Comparison of ENCODE assay signal across 10 cellular contexts in genomic region chr16:57537194-57537505, GRCh38. TPM values are rescaled to one million over a fixed set of nuclear protein-coding genes. Genes with fewer than 3 reads are reported as not detected.
A peak's percentile ranks its signal among the peaks of the same experiment; 100 is the strongest.
DNase-seq lines count a peak whose midpoint lies in the region; TF ChIP-seq lines count a peak whose summit lies in the region.
"Had no signal": no experiment of that assay in that cellular context is flagged by ENCODE, and none has a peak within 500 bp of the region (broad histone marks: within the 10 kb centered on the region; RNA-seq: fewer than 3 reads in every experiment).

No MANE protein-coding gene starts in this region.

- H4K20me1 ChIP-seq in fibroblast of lung (ENCODE audit: control insufficient read depth, extremely low read depth, insufficient read depth, low read length), result no peaks in the 10 kb centered on the region

- H3K36me3 ChIP-seq in GM06990 (ENCODE audit: control insufficient read depth, insufficient read depth, low read length) (no peaks in the 10 kb centered on the region), SJSA1 (no peaks in the 10 kb centered on the region), fibroblast of lung (ENCODE audit: control insufficient read depth, insufficient read depth, low read length) (no peaks in the 10 kb centered on the region), sigmoid colon (no peaks in the 10 kb centered on the region)

- H3K4me1 ChIP-seq in SJSA1 (replicated peaks) (peaks cover 18% of the 10 kb centered on the region), fibroblast of lung (ENCODE audit: control insufficient read depth, extremely low read depth, insufficient read depth, low read length) (peaks cover 13% of the 10 kb centered on the region), sigmoid colon (peaks cover 0 to 46% (median 42%) of the 10 kb centered on the region in 4 donors)

- H3K4me2 ChIP-seq in fibroblast of lung (ENCODE audit: extremely low read depth, insufficient read depth, low read length), result peak overlapping the region; percentile 87

- H3K4me3 ChIP-seq in GM06990 (replicated peaks; ENCODE audit: low read depth, low read length) (peak overlapping the region; percentile 71), SJSA1 (peak overlapping the region; percentile 75; the same call in 1 of the 2 replicates), fibroblast of lung (replicated peaks in 1 of 4; ENCODE audit: control extremely low read depth in 1 of 4, insufficient read depth in 1 of 4, low read depth in 3 of 4, low read length in 4 of 4) (peak overlapping the region; percentile 60 to 91 (median 64)), sigmoid colon (peak overlapping the region; percentile 72 to 87 (median 78))

- 26 to 36% methylated on average over 8 of the region's 8 CpGs for WGBS in sigmoid colon, 2 donors

- no peak overlapping the region for H2AFZ ChIP-seq in fibroblast of lung (ENCODE audit: low read length)

- H3K27me3 ChIP-seq in GM06990 (replicated peaks; ENCODE audit: control insufficient read depth, insufficient read depth, low read length) (no peaks in the 10 kb centered on the region), SJSA1 (replicated peaks) (no peaks in the 10 kb centered on the region; the same call in 1 of the 2 replicates), fibroblast of lung (ENCODE audit: control insufficient read depth, insufficient read depth, low read length) (no peaks in the 10 kb centered on the region), sigmoid colon (no peaks in the 10 kb centered on the region)

- H3K9me3 ChIP-seq in SJSA1 (replicated peaks) (no peaks in the 10 kb centered on the region), fibroblast of lung (ENCODE audit: control insufficient read depth, insufficient read depth, low read depth, low read length) (no peaks in the 10 kb centered on the region), sigmoid colon (no peaks in the 10 kb centered on the region)

- no peak for TF ChIP-seq EP300 in sigmoid colon (IDR thresholded peaks at IDR 0.05)

- DNase-seq in GM06990 (ENCODE audit: extremely low read depth, insufficient read length) (no peak), SJSA1 (ENCODE audit: low read depth in 1 of 2, low spot score in 2 of 2) (no peak), fibroblast of lung (ENCODE audit: low read depth in 2 of 2) (peak in 1 of 2 donors; percentile 8), sigmoid colon (no peak), HT-29 (ENCODE audit: low spot score) (no peak), SKM-1 (lab: John Stamatoyannopoulos, UW; ENCODE audit: unreplicated experiment) (no peak), caudate nucleus (lab: John Stamatoyannopoulos, UW) (no peak)
- DNase-seq in stimulated activated naive CD4-positive, alpha-beta T cell treated with Interleukin-2 at 50 U/mL for 16 hours (lab: John Stamatoyannopoulos, UW), result no peak
- DNase-seq: NCI-H2227 treated with DMSO at 0.1 percent for 48 hours had no signal

- no peaks in the 10 kb centered on the region for H3K79me2 ChIP-seq in fibroblast of lung (ENCODE audit: control insufficient read depth, insufficient read depth, low read length)

- H3K27ac ChIP-seq in SJSA1 (no peak overlapping the region), fibroblast of lung (ENCODE audit: insufficient read depth, low read length) (no peak overlapping the region), sigmoid colon (peak overlapping the region; percentile 88 to 94 (median 90)), caudate nucleus (ENCODE audit: low read depth, low read length) (no peak overlapping the region)

- TF ChIP-seq CTCF in GM06990 (IDR thresholded peaks at IDR 0.05; ENCODE audit: insufficient read depth, low read length, poor library complexity, severe bottlenecking) (no peak), fibroblast of lung (conservative IDR thresholded peaks at IDR 0.05 in 1 of 2, IDR thresholded peaks at IDR 0.05 in 1 of 2; ENCODE audit: low read depth in 1 of 2, low read length in 2 of 2) (no peak), sigmoid colon (IDR thresholded peaks at IDR 0.05) (no peak)

- H3K9ac ChIP-seq in fibroblast of lung (ENCODE audit: insufficient read depth, low read length), result no peak overlapping the region

- intact Hi-C loops in sigmoid colon (cut with DNase I), result loop anchor here (2.0 to 10.0 kb wide), 4 partner anchors 50 to 468 kb away; partner anchors contain the start of genes DOK4, PSME3IP1, RSPRY1 and USB1

- no peak for TF ChIP-seq POLR2A in sigmoid colon (IDR thresholded peaks at IDR 0.05)

RNA-seq across cellular contexts. Expression of gene CCDC102A, which starts 0.8 kb away (rescaled TPM):
- total RNA-seq in SJSA1 (2014; rRNA removed; shearing (Covaris generic)), result 13.4 and 24.5 TPM in 2 replicates
- total RNA-seq in fibroblast of lung (13.6 and 16.7 TPM in 2 replicates), sigmoid colon (10 to 100 TPM; 17.8 to 46.8 (median 21.0) TPM)
- polyA plus RNA-seq in fibroblast of lung (4.4 and 7.1 TPM in 2 replicates), sigmoid colon (1 to 10 TPM; 1.6 to 4.0 (median 2.4) TPM)
- 4.0 and 6.2 TPM in 2 replicates for polyA plus RNA-seq in fibroblast of lung (2012)
- 4.4 and 12.8 TPM in 2 replicates for polyA minus RNA-seq in fibroblast of lung (ENCODE audit: low replicate concordance)
- 7.6 and 7.7 TPM in 2 replicates for total RNA-seq in HT-29 (2014; rRNA removed; shearing (Covaris generic))

RNA-seq across cellular contexts. Expression of gene ADGRG5, which starts 5.3 kb away (rescaled TPM):
- total RNA-seq in SJSA1 (2014; rRNA removed; shearing (Covaris generic)), result not detected in 2 replicates
- total RNA-seq in fibroblast of lung (not detected in 2 replicates), sigmoid colon (under 1 TPM in 1 of 4 donors, not detected in 3; 0.36 TPM)
- polyA plus RNA-seq in fibroblast of lung (not detected in 2 replicates), sigmoid colon (1 to 10 TPM in 1 of 3 donors, under 1 TPM in 2; 0.60 to 4.0 (median 0.69) TPM)
- polyA plus RNA-seq in fibroblast of lung (2012), result not detected in 2 replicates
- not detected in 2 replicates for polyA minus RNA-seq in fibroblast of lung (ENCODE audit: low replicate concordance)
- 3.1 and 5.1 TPM in 2 replicates for total RNA-seq in HT-29 (2014; rRNA removed; shearing (Covaris generic))
- total RNA-seq: dermis microvascular lymphatic vessel endothelial cell had no signal

RNA-seq across cellular contexts. Expression of gene DOK4, which starts 50.9 kb away (rescaled TPM):
- total RNA-seq in SJSA1 (2014; rRNA removed; shearing (Covaris generic)), result 5.6 and 5.7 TPM in 2 replicates
- total RNA-seq in fibroblast of lung (12.3 and 12.6 TPM in 2 replicates), sigmoid colon (10 to 100 TPM in 2 of 4 donors, 1 to 10 TPM in 2; 3.9 to 21.8 (median 10.1) TPM)
- polyA plus RNA-seq in fibroblast of lung (11.6 and 15.0 TPM in 2 replicates), sigmoid colon (100 to 1,000 TPM; 102 to 147 (median 103) TPM)
- 16.6 and 18.1 TPM in 2 replicates for polyA plus RNA-seq in fibroblast of lung (2012)
- 23.2 and 30.7 TPM in 2 replicates for polyA minus RNA-seq in fibroblast of lung (ENCODE audit: low replicate concordance)
- total RNA-seq in HT-29 (2014; rRNA removed; shearing (Covaris generic)), result 118 and 122 TPM in 2 replicates

Comparison
In these comparisons a context has a peak if more than half of its experiments do, and no peak if none do; other contexts are left out.
1. H3K27ac ChIP-seq: peak in sigmoid colon (4 of 4); none in SJSA1 (single experiment), fibroblast of lung (single experiment) and caudate nucleus (single experiment).
2. Peak in every context shown above with its lines, with median percentiles within 50 percentile points of each other: H3K4me3 ChIP-seq.